1 cellular context compared by ENCODE assay signal in the genomic region with DNA sequence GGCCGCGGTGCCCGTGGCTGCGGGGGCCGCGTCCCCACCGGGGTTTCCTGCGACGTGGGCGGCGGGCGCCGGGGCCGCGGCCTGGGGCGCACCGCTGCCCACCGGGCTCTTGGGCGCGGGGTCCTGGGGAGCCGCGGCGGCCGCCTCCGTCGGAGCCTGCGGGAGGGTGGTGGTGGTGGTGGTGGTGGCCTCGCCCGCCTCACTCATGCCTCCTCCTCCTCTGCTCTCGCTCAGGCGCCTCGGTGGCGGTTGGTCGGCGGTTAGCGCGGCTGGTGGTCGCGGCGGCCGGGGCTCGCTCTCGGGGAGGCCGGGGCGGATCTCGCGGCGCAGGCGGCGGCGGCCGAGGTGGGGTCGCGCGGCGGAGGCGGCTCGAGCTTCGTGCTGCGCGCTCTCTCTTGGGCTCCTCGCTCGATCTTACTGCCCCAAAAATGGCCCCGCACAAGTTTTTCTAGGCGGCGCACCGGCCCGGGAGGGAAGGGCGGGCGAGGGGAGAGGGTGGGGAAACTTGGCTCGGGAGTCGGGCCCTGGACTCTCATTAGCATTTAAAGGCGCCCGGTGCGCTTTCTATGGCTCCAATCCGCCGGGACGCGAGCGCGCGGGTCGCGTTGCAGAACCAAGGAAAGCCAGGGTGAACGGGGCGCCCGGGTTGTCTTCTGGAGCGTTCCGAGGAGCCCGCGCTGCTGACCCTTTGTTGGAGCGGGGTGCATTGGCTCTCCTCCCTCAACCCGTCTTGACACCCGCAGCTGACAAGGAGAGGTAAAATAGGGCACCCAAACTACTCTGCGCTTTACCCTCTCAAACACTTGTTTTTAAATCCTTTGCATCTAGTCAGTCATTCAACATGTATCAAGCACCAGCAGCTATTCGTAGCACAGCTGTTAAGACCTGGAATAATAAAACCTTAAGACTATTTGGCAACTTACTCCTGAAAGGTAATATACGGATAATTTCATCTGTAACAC.
TF ChIP-seq lines count a peak whose summit lies in the region.

A gene (minus strand): TSS at position 419 of the 962 bp plus-strand sequence. CDS start 212 bp downstream, at position 207.

TF ChIP-seq in K562, 482 proteins besides CTCF, POLR2A, EP300 and RAD21 (continued from another document and continues in another):
- TF ChIP-seq, protein P1, sequence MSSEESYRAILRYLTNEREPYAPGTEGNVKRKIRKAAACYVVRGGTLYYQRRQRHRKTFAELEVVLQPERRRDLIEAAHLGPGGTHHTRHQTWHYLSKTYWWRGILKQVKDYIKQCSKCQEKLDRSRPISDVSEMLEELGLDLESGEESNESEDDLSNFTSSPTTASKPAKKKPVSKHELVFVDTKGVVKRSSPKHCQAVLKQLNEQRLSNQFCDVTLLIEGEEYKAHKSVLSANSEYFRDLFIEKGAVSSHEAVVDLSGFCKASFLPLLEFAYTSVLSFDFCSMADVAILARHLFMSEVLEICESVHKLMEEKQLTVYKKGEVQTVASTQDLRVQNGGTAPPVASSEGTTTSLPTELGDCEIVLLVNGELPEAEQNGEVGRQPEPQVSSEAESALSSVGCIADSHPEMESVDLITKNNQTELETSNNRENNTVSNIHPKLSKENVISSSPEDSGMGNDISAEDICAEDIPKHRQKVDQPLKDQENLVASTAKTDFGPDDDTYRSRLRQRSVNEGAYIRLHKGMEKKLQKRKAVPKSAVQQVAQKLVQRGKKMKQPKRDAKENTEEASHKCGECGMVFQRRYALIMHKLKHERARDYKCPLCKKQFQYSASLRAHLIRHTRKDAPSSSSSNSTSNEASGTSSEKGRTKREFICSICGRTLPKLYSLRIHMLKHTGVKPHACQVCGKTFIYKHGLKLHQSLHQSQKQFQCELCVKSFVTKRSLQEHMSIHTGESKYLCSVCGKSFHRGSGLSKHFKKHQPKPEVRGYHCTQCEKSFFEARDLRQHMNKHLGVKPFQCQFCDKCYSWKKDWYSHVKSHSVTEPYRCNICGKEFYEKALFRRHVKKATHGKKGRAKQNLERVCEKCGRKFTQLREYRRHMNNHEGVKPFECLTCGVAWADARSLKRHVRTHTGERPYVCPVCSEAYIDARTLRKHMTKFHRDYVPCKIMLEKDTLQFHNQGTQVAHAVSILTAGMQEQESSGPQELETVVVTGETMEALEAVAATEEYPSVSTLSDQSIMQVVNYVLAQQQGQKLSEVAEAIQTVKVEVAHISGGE (CRISPR knock-in tag; IDR thresholded peaks at IDR 0.05) = 0 out of 6 replicates have a peak, but pooled peaks of 1 of the 3 experiments have one; percentile 10
- peak; percentile 50 for TF ChIP-seq FUS (optimal IDR thresholded peaks at IDR 0.05; ENCODE audit: low read depth, low read length)
- TF ChIP-seq, protein P2, sequence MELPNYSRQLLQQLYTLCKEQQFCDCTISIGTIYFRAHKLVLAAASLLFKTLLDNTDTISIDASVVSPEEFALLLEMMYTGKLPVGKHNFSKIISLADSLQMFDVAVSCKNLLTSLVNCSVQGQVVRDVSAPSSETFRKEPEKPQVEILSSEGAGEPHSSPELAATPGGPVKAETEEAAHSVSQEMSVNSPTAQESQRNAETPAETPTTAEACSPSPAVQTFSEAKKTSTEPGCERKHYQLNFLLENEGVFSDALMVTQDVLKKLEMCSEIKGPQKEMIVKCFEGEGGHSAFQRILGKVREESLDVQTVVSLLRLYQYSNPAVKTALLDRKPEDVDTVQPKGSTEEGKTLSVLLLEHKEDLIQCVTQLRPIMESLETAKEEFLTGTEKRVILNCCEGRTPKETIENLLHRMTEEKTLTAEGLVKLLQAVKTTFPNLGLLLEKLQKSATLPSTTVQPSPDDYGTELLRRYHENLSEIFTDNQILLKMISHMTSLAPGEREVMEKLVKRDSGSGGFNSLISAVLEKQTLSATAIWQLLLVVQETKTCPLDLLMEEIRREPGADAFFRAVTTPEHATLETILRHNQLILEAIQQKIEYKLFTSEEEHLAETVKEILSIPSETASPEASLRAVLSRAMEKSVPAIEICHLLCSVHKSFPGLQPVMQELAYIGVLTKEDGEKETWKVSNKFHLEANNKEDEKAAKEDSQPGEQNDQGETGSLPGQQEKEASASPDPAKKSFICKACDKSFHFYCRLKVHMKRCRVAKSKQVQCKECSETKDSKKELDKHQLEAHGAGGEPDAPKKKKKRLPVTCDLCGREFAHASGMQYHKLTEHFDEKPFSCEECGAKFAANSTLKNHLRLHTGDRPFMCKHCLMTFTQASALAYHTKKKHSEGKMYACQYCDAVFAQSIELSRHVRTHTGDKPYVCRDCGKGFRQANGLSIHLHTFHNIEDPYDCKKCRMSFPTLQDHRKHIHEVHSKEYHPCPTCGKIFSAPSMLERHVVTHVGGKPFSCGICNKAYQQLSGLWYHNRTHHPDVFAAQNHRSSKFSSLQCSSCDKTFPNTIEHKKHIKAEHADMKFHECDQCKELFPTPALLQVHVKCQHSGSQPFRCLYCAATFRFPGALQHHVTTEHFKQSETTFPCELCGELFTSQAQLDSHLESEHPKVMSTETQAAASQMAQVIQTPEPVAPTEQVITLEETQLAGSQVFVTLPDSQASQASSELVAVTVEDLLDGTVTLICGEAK (IDR thresholded peaks at IDR 0.05) = 0 out of 2 replicates have a peak, but pooled peaks have one; percentile 36
- TF ChIP-seq, protein P2 (CRISPR knock-in tag; IDR thresholded peaks at IDR 0.05) = no peak
- TF ChIP-seq RBFOX2 (IDR thresholded peaks at IDR 0.05; ENCODE audit: low read depth, low read length) = peak; percentile 87
- peak; percentile 57 for TF ChIP-seq KDM5B (IDR thresholded peaks at IDR 0.05; ENCODE audit: insufficient replicate concordance, low read depth, low read length)
- peak; percentile 64; the same call in 1 of the 2 replicates for TF ChIP-seq PHF8 (IDR thresholded peaks at IDR 0.05; ENCODE audit: borderline replicate concordance, low read length)
- TF ChIP-seq, protein P3, sequence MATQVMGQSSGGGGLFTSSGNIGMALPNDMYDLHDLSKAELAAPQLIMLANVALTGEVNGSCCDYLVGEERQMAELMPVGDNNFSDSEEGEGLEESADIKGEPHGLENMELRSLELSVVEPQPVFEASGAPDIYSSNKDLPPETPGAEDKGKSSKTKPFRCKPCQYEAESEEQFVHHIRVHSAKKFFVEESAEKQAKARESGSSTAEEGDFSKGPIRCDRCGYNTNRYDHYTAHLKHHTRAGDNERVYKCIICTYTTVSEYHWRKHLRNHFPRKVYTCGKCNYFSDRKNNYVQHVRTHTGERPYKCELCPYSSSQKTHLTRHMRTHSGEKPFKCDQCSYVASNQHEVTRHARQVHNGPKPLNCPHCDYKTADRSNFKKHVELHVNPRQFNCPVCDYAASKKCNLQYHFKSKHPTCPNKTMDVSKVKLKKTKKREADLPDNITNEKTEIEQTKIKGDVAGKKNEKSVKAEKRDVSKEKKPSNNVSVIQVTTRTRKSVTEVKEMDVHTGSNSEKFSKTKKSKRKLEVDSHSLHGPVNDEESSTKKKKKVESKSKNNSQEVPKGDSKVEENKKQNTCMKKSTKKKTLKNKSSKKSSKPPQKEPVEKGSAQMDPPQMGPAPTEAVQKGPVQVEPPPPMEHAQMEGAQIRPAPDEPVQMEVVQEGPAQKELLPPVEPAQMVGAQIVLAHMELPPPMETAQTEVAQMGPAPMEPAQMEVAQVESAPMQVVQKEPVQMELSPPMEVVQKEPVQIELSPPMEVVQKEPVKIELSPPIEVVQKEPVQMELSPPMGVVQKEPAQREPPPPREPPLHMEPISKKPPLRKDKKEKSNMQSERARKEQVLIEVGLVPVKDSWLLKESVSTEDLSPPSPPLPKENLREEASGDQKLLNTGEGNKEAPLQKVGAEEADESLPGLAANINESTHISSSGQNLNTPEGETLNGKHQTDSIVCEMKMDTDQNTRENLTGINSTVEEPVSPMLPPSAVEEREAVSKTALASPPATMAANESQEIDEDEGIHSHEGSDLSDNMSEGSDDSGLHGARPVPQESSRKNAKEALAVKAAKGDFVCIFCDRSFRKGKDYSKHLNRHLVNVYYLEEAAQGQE (CRISPR knock-in tag; IDR thresholded peaks at IDR 0.05; ENCODE audit: low read depth) = no peak
- TF ChIP-seq PCBP1 (IDR thresholded peaks at IDR 0.05; ENCODE audit: low read depth, low read length, poor library complexity, severe bottlenecking) = no peak
- no peak for TF ChIP-seq ZNF175 (CRISPR knock-in tag; IDR thresholded peaks at IDR 0.05; ENCODE audit: low read depth)
- 0 out of 2 replicates have a peak, but pooled peaks have one; percentile 30 for TF ChIP-seq POLR2H (tag; IDR thresholded peaks at IDR 0.05; ENCODE audit: low read depth)
- TF ChIP-seq, protein P4, sequence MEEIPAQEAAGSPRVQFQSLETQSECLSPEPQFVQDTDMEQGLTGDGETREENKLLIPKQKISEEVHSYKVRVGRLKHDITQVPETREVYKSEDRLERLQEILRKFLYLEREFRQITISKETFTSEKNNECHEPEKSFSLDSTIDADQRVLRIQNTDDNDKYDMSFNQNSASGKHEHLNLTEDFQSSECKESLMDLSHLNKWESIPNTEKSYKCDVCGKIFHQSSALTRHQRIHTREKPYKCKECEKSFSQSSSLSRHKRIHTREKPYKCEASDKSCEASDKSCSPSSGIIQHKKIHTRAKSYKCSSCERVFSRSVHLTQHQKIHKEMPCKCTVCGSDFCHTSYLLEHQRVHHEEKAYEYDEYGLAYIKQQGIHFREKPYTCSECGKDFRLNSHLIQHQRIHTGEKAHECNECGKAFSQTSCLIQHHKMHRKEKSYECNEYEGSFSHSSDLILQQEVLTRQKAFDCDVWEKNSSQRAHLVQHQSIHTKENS (CRISPR knock-in tag; IDR thresholded peaks at IDR 0.05) = no peak
- TF ChIP-seq ZNF347 (CRISPR knock-in tag; IDR thresholded peaks at IDR 0.05; ENCODE audit: low read depth) = no peak
- TF ChIP-seq POLR2G (IDR thresholded peaks at IDR 0.05; ENCODE audit: low read depth, low read length) = peak; percentile 86
- TF ChIP-seq CBX1 (IDR thresholded peaks at IDR 0.05; ENCODE audit: low read depth) = no peak
- TF ChIP-seq, protein P5, sequence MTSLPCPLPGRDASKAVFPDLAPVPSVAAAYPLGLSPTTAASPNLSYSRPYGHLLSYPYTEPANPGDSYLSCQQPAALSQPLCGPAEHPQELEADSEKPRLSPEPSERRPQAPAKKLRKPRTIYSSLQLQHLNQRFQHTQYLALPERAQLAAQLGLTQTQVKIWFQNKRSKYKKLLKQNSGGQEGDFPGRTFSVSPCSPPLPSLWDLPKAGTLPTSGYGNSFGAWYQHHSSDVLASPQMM (CRISPR knock-in tag; IDR thresholded peaks at IDR 0.05) = no peak
- peak in 2 of 3 experiments; percentile 76 to 86 for TF ChIP-seq YY1 (IDR thresholded peaks at IDR 0.05; ENCODE audit: borderline replicate concordance in 1 of 3, control insufficient read depth in 1 of 3, extremely low read depth in 1 of 3, insufficient read depth in 3 of 3, insufficient read length in 1 of 3, insufficient replicate concordance in 2 of 3, low read depth in 1 of 3, low read length in 2 of 3)
- TF ChIP-seq, protein P6, sequence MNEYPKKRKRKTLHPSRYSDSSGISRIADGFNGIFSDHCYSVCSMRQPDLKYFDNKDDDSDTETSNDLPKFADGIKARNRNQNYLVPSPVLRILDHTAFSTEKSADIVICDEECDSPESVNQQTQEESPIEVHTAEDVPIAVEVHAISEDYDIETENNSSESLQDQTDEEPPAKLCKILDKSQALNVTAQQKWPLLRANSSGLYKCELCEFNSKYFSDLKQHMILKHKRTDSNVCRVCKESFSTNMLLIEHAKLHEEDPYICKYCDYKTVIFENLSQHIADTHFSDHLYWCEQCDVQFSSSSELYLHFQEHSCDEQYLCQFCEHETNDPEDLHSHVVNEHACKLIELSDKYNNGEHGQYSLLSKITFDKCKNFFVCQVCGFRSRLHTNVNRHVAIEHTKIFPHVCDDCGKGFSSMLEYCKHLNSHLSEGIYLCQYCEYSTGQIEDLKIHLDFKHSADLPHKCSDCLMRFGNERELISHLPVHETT (CRISPR knock-in tag; conservative IDR thresholded peaks at IDR 0.05 in 1 of 2, IDR thresholded peaks at IDR 0.05 in 1 of 2) = no peak
- TF ChIP-seq TAF7 (tag; IDR thresholded peaks at IDR 0.05) = no peak
- TF ChIP-seq RBM39 (optimal IDR thresholded peaks at IDR 0.05; ENCODE audit: low read depth, low read length) = no peak
- TF ChIP-seq CCNT2 (IDR thresholded peaks at IDR 0.05; ENCODE audit: borderline replicate concordance, extremely low read depth, insufficient read length, low read depth, low read length) = peak; percentile 15
- TF ChIP-seq ZNF707 (CRISPR knock-in tag; conservative IDR thresholded peaks at IDR 0.05) = no peak
- TF ChIP-seq, protein P7, sequence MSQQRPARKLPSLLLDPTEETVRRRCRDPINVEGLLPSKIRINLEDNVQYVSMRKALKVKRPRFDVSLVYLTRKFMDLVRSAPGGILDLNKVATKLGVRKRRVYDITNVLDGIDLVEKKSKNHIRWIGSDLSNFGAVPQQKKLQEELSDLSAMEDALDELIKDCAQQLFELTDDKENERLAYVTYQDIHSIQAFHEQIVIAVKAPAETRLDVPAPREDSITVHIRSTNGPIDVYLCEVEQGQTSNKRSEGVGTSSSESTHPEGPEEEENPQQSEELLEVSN (IDR thresholded peaks at IDR 0.05; ENCODE audit: borderline replicate concordance in 1 of 2, extremely low read depth in 1 of 2, insufficient read depth in 1 of 2, insufficient read length in 1 of 2, low read depth in 1 of 2, low read length in 1 of 2, poor library complexity in 1 of 2, severe bottlenecking in 1 of 2) = peak in 1 of 2 experiments; percentile 23
- no peak for TF ChIP-seq ZNF589 (CRISPR knock-in tag; IDR thresholded peaks at IDR 0.05; ENCODE audit: low read depth)
